In genomic region chr9:121545875-121546423, GRCh38 we compare ENCODE assay signal across 9 cellular contexts. TPM values are rescaled to one million over a fixed set of nuclear protein-coding genes. Genes with fewer than 3 reads are reported as not detected.
A peak's percentile ranks its signal among the peaks of the same experiment; 100 is the strongest.
DNase-seq lines count a peak whose midpoint lies in the region; ATAC-seq and TF ChIP-seq lines count a peak whose summit lies in the region.
"Had no signal": no experiment of that assay in that cellular context is flagged by ENCODE, and none has a peak within 500 bp of the region (broad histone marks: within the 10 kb centered on the region; RNA-seq: fewer than 3 reads in every experiment).

No MANE protein-coding gene starts in this region.

- peak overlapping the region; percentile 58 for H3K4me2 ChIP-seq in neural progenitor cell

- CTCF ChIA-PET in CD8-positive, alpha-beta T cell (lab: Charles Lee) = interaction anchor here (0.6 to 1.9 kb wide), 12 partner anchors 9 to 449 kb away, joined by 3 to 16 read pairs (median 3); no protein-coding TSS in a partner anchor

- peaks cover 2% of the 10 kb centered on the region for H3K4me1 Mint-ChIP-seq in CD8-positive, alpha-beta T cell (ENCODE audit: low read depth)
- H3K4me1 Mint-ChIP-seq in activated T-cell treated with anti-CD3 and anti-CD28 coated beads, Interleukin-2, amount 50 U/mL, for 4 hours (ENCODE audit: low read depth) = peaks cover under 1% of the 10 kb centered on the region
- peaks cover 7% of the 10 kb centered on the region for H3K4me1 Mint-ChIP-seq in neural progenitor cell

- no peaks in the 10 kb centered on the region for H3K79me2 ChIP-seq in neural progenitor cell (ENCODE audit: low read depth)

- TF ChIP-seq RAD21 in Ishikawa (IDR thresholded peaks at IDR 0.05; ENCODE audit: low read depth) = peak; percentile 97

- intact Hi-C loops in CD8-positive, alpha-beta T cell (cut with DNase I, micrococcal nuclease) = no loop called here
- intact Hi-C loops in stomach (cut with DNase I; ENCODE audit: low total_unique reads) = loop anchor here (5.0 kb wide), 1 partner anchor 451 kb away; no protein-coding TSS in a partner anchor

- no peaks in the 10 kb centered on the region for H3K9me3 ChIP-seq in CD8-positive, alpha-beta T cell (ENCODE audit: low read length)
- H3K9me3 ChIP-seq in neural progenitor cell (ENCODE audit: low read depth) (no peaks in the 10 kb centered on the region), stomach (no peaks in the 10 kb centered on the region)

- peaks cover 33% of the 10 kb centered on the region for H3K27me3 Mint-ChIP-seq in CD8-positive, alpha-beta T cell (ENCODE audit: low read depth)
- H3K27me3 Mint-ChIP-seq in activated T-cell treated with anti-CD3 and anti-CD28 coated beads, Interleukin-2, amount 50 U/mL, for 4 hours (ENCODE audit: low read depth) = peaks cover 40% of the 10 kb centered on the region
- H3K27me3 Mint-ChIP-seq in neural progenitor cell (ENCODE audit: insufficient read depth, low read depth) = peaks cover 15% of the 10 kb centered on the region

- H3K4me3 Mint-ChIP-seq in CD8-positive, alpha-beta T cell = no peak overlapping the region
- no peak overlapping the region for H3K4me3 Mint-ChIP-seq in activated T-cell treated with anti-CD3 and anti-CD28 coated beads, Interleukin-2, amount 50 U/mL, for 4 hours
- no peak overlapping the region for H3K4me3 Mint-ChIP-seq in neural progenitor cell
- H3K4me3 Mint-ChIP-seq: activated naive CD4-positive, alpha-beta T cell treated with anti-CD3 and anti-CD28 coated beads, Interleukin-2, amount 50 U/mL, for 24 hours had no signal

- H2AFZ ChIP-seq in neural progenitor cell (replicated peaks) = peak overlapping the region; percentile 92

- peak; percentile 59 for ATAC-seq in CD8-positive, alpha-beta T cell
- ATAC-seq in GM19467 (IDR thresholded peaks at IDR 0.05; ENCODE audit: unreplicated experiment) = peak; percentile 79
- ATAC-seq in activated T-cell treated with anti-CD3 and anti-CD28 coated beads, Interleukin-2, amount 50 U/mL, for 4 hours = peak; percentile 81 to 83

- no peaks in the 10 kb centered on the region for H3K36me3 ChIP-seq in CD8-positive, alpha-beta T cell (ENCODE audit: insufficient read depth, low read length)
- H3K36me3 ChIP-seq in neural progenitor cell (no peaks in the 10 kb centered on the region), stomach (no peaks in the 10 kb centered on the region)

- POLR2A ChIA-PET in CD8-positive, alpha-beta T cell (lab: Charles Lee) = no interaction called here

- TF ChIP-seq POLR2A in stomach (IDR thresholded peaks at IDR 0.05) = no peak

- no peak overlapping the region for H3K4me3 ChIP-seq in CD8-positive, alpha-beta T cell (ENCODE audit: low read depth, low read length)
- H3K4me3 ChIP-seq in neural progenitor cell (no peak overlapping the region), stomach (peak overlapping the region; percentile 12 to 27 (median 24))

- TF ChIP-seq EP300 in Ishikawa (IDR thresholded peaks at IDR 0.05; ENCODE audit: borderline replicate concordance) (no peak), stomach (IDR thresholded peaks at IDR 0.05) (no peak)

- H4K20me1 ChIP-seq in neural progenitor cell (ENCODE audit: low read depth) = no peaks in the 10 kb centered on the region

- H3K27ac ChIP-seq in CD8-positive, alpha-beta T cell (ENCODE audit: low read depth, low read length) = no peak overlapping the region
- H3K27ac ChIP-seq in neural progenitor cell (no peak overlapping the region), stomach (peak overlapping the region in 1 of 5 donors; percentile 63)

- no peak overlapping the region for H3K9ac ChIP-seq in neural progenitor cell

- H3K27ac Mint-ChIP-seq in CD8-positive, alpha-beta T cell = no peak overlapping the region
- no peak overlapping the region for H3K27ac Mint-ChIP-seq in neural progenitor cell
- H3K27ac Mint-ChIP-seq: activated naive CD4-positive, alpha-beta T cell treated with anti-CD3 and anti-CD28 coated beads, Interleukin-2, amount 50 U/mL, for 24 hours had no signal

- peaks cover 8% of the 10 kb centered on the region for H3F3A ChIP-seq in neural progenitor cell (ENCODE audit: low read depth)

- peaks cover 14% of the 10 kb centered on the region for H3K4me1 ChIP-seq in CD8-positive, alpha-beta T cell (ENCODE audit: insufficient read depth, low read length)
- H3K4me1 ChIP-seq in neural progenitor cell (no peaks in the 10 kb centered on the region), stomach (peaks cover 17 to 23% (median 22%) of the 10 kb centered on the region in 4 donors)

- peaks cover 4% of the 10 kb centered on the region for H3K27me3 ChIP-seq in CD8-positive, alpha-beta T cell (ENCODE audit: insufficient read depth, low read length)
- peaks cover 19% of the 10 kb centered on the region for H3K27me3 ChIP-seq in neural progenitor cell
- peaks cover 0 to 5% (median 0%) of the 10 kb centered on the region in 3 donors for H3K27me3 ChIP-seq in stomach

- 0 to 4% (median 3%) methylated on average over 7 to 27 of the region's 27 CpGs for WGBS in stomach, 5 donors

- H3K36me3 Mint-ChIP-seq in CD8-positive, alpha-beta T cell = no peaks in the 10 kb centered on the region
- H3K36me3 Mint-ChIP-seq in activated T-cell treated with anti-CD3 and anti-CD28 coated beads, Interleukin-2, amount 50 U/mL, for 4 hours (ENCODE audit: insufficient read depth) = no peaks in the 10 kb centered on the region
- no peaks in the 10 kb centered on the region for H3K36me3 Mint-ChIP-seq in neural progenitor cell
- H3K36me3 Mint-ChIP-seq: activated naive CD4-positive, alpha-beta T cell treated with anti-CD3 and anti-CD28 coated beads, Interleukin-2, amount 50 U/mL, for 24 hours had no signal

- peak; percentile 57 for TF ChIP-seq CTCF in CD8-positive, alpha-beta T cell (IDR thresholded peaks at IDR 0.05)
- peak; percentile 93 for TF ChIP-seq CTCF in neural progenitor cell (IDR thresholded peaks at IDR 0.05)
- TF ChIP-seq CTCF in stomach (IDR thresholded peaks at IDR 0.05) = peak in 6 of 7 experiments; percentile 53 to 93 (median 91)

- peak; percentile 28 to 72 (median 57) for DNase-seq in CD8-positive, alpha-beta T cell
- DNase-seq in OCI-M2 (lab: John Stamatoyannopoulos, UW; ENCODE audit: unreplicated experiment) (peak; percentile 13), fibroblast of peridontal ligament (ENCODE audit: extremely low read depth) (peak; percentile 93), neural progenitor cell (ENCODE audit: low spot score) (peak; percentile 97), stomach (peak; percentile 97)
- peak; percentile 35 for DNase-seq in activated T-cell treated with anti-CD3 and anti-CD28 coated beads, Interleukin-2, amount 50 U/mL, for 4 hours

- H3K9me3 Mint-ChIP-seq in CD8-positive, alpha-beta T cell = no peaks in the 10 kb centered on the region
- no peaks in the 10 kb centered on the region for H3K9me3 Mint-ChIP-seq in activated T-cell treated with anti-CD3 and anti-CD28 coated beads, Interleukin-2, amount 50 U/mL, for 4 hours
- H3K9me3 Mint-ChIP-seq in neural progenitor cell = no peaks in the 10 kb centered on the region
- H3K9me3 Mint-ChIP-seq: activated naive CD4-positive, alpha-beta T cell treated with anti-CD3 and anti-CD28 coated beads, Interleukin-2, amount 50 U/mL, for 24 hours had no signal

TF ChIP-seq in Ishikawa, 13 proteins besides CTCF, POLR2A, EP300 and RAD21 (continues in another document):
- TF ChIP-seq FOXM1 (IDR thresholded peaks at IDR 0.05; ENCODE audit: borderline replicate concordance, low read depth) (no peak), CEBPB (IDR thresholded peaks at IDR 0.05) (no peak), TEAD4 (IDR thresholded peaks at IDR 0.05) (no peak), EGR1 (IDR thresholded peaks at IDR 0.05) (peak; percentile 54; the same call in 1 of the 2 replicates), NFIC (IDR thresholded peaks at IDR 0.05) (no peak), CREB1 (IDR thresholded peaks at IDR 0.05; ENCODE audit: low read depth) (no peak), TAF1 (IDR thresholded peaks at IDR 0.05; ENCODE audit: low read depth) (0 out of 2 replicates have a peak, but pooled peaks have one; percentile 18), USF1 (IDR thresholded peaks at IDR 0.05) (no peak), TCF12 (IDR thresholded peaks at IDR 0.05; ENCODE audit: low read depth) (no peak)
- TF ChIP-seq, protein P1, sequence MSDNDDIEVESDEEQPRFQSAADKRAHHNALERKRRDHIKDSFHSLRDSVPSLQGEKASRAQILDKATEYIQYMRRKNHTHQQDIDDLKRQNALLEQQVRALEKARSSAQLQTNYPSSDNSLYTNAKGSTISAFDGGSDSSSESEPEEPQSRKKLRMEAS (IDR thresholded peaks at IDR 0.05) = peak; percentile 69

RNA-seq across cellular contexts. Expression of gene GGTA1, which starts 46.3 kb away (rescaled TPM):
- total RNA-seq in CD8-positive, alpha-beta T cell = not detected
- total RNA-seq in activated T-cell treated with anti-CD3 and anti-CD28 coated beads, Interleukin-2, amount 50 U/mL, for 4 hours = not detected
- not detected in 2 replicates for total RNA-seq in neural progenitor cell (ENCODE audit: low replicate concordance)
- total RNA-seq in stomach = 10 to 100 TPM in 1 of 5 donors, 1 to 10 TPM in 3, not detected in 1; 7.0 to 19.6 (median 7.1) TPM
- polyA plus RNA-seq in stomach = 10 to 100 TPM in 1 of 3 donors, 1 to 10 TPM in 2; 6.2 to 14.2 (median 8.1) TPM

Comparison
In these comparisons a context has a peak if more than half of its experiments do, and no peak if none do; other contexts are left out.
1. DNase-seq: peak in every context shown above with its lines; median percentile 97 in neural progenitor cell; 97 in stomach; 93 in fibroblast of peridontal ligament; 57 in CD8-positive, alpha-beta T cell; 35 in activated T-cell treated with anti-CD3 and anti-CD28 coated beads, Interleukin-2, amount 50 U/mL, for 4 hours; 13 in OCI-M2.
2. H3K4me3 ChIP-seq: peak in stomach (4 of 4); none in CD8-positive, alpha-beta T cell (single experiment) and neural progenitor cell (single experiment).
3. Peak in every context shown above with its lines, with median percentiles within 50 percentile points of each other: ATAC-seq and CTCF ChIP-seq.